8 cellular contexts compared by ENCODE assay signal in genomic region chr10:110076559-110077318, GRCh38.
A peak's percentile ranks its signal among the peaks of the same experiment; 100 is the strongest.
DNase-seq lines count a peak whose midpoint lies in the region; ATAC-seq and TF ChIP-seq lines count a peak whose summit lies in the region.

No MANE protein-coding gene starts in this region.

- DNase-seq in AG09319 (ENCODE audit: extremely low read depth, low read depth) (peak; percentile 82), RPMI7951 (ENCODE audit: low read depth) (peak; percentile 80), dedifferentiated amniotic fluid mesenchymal stem cell (ENCODE audit: extremely low spot score) (peak; percentile 85), nucleus accumbens (lab: John Stamatoyannopoulos, UW) (no peak), NCI-H1436 treated with DMSO at 0.1 percent for 48 hours (lab: John Stamatoyannopoulos, UW) (no peak)

- peaks cover 35 to 40% of the 10 kb centered on the region in 2 donors for H3K4me1 ChIP-seq in mucosa of rectum (ENCODE audit: control insufficient read depth in 2 of 2, insufficient read depth in 2 of 2, low read length in 2 of 2)

- no peaks in the 10 kb centered on the region for H3K9me3 ChIP-seq in mucosa of rectum (ENCODE audit: control insufficient read depth in 2 of 2, low read length in 2 of 2)

- H3K4me3 ChIP-seq in mucosa of rectum (ENCODE audit: low read length in 2 of 2): peak overlapping the region; percentile 40 to 51

- H3K27me3 ChIP-seq in mucosa of rectum (ENCODE audit: control insufficient read depth in 2 of 2, insufficient read depth in 2 of 2, low read length in 2 of 2): no peaks in the 10 kb centered on the region

- ATAC-seq in GM18873 (IDR thresholded peaks at IDR 0.05; ENCODE audit: low FRiP score, unreplicated experiment): peak; percentile 68
- peak; percentile 57 for ATAC-seq in HG03097 (IDR thresholded peaks at IDR 0.05; ENCODE audit: low FRiP score, unreplicated experiment)

- H3K9ac ChIP-seq in mucosa of rectum (ENCODE audit: low read depth in 1 of 2, low read length in 2 of 2): peak overlapping the region; percentile 58 to 61

- peak overlapping the region; percentile 78 to 82 for H3K27ac ChIP-seq in mucosa of rectum (ENCODE audit: low read depth in 2 of 2, low read length in 2 of 2)

- no peak for TF ChIP-seq CTCF in AG09319 (IDR thresholded peaks at IDR 0.05; ENCODE audit: low read depth, low read length)

- no peaks in the 10 kb centered on the region for H3K36me3 ChIP-seq in mucosa of rectum (ENCODE audit: control insufficient read depth in 2 of 2, insufficient read depth in 2 of 2, low read length in 2 of 2)

Comparison
In these comparisons a context has a peak if more than half of its experiments do, and no peak if none do; other contexts are left out.
1. DNase-seq: peak in AG09319 (single experiment), RPMI7951 (single experiment) and dedifferentiated amniotic fluid mesenchymal stem cell (single experiment); none in nucleus accumbens (0 of 56) and NCI-H1436 treated with DMSO at 0.1 percent for 48 hours (single experiment).